Comparison of ENCODE assay signal across 11 cellular contexts in genomic region chr5:62791059-62791458, GRCh38.
A peak's percentile ranks its signal among the peaks of the same experiment; 100 is the strongest.
DNase-seq lines count a peak whose midpoint lies in the region; ATAC-seq and TF ChIP-seq lines count a peak whose summit lies in the region.
"Had no signal": no experiment of that assay in that cellular context is flagged by ENCODE, and none has a peak within 500 bp of the region (broad histone marks: within the 10 kb centered on the region; RNA-seq: fewer than 3 reads in every experiment).

No MANE protein-coding gene starts in this region.

- H3K4me1 ChIP-seq in H9 (ENCODE audit: insufficient read depth, low read length) (no peaks in the 10 kb centered on the region), RWPE2 (ENCODE audit: insufficient read depth, poor library complexity, severe bottlenecking) (no peaks in the 10 kb centered on the region)
- H3K4me1 ChIP-seq: body of pancreas had no signal

- WGBS in H9 (ENCODE audit: extremely low coverage, insufficient read length, low lambda C conversion rate), result no CpG with 5 or more reads among the region's 2 CpGs

- H4K20me1 ChIP-seq in H9 (ENCODE audit: control insufficient read depth, insufficient read depth, insufficient read length), result no peaks in the 10 kb centered on the region

- ATAC-seq in RWPE2 (ENCODE audit: low read depth) (no peak), HG03095 (IDR thresholded peaks at IDR 0.05; ENCODE audit: unreplicated experiment) (no peak), HG02642 (IDR thresholded peaks at IDR 0.05; ENCODE audit: poor library complexity, unreplicated experiment) (no peak)
- ATAC-seq: body of pancreas had no signal

- no peaks in the 10 kb centered on the region for H3K79me1 ChIP-seq in H9 (ENCODE audit: insufficient read depth, low read depth, low read length, poor library complexity, severe bottlenecking)

- no peaks in the 10 kb centered on the region for H3K27me3 Mint-ChIP-seq in H9 (ENCODE audit: low read depth)

- no peak overlapping the region for H3K4me2 ChIP-seq in H9 (ENCODE audit: insufficient read depth, insufficient read length, low read length)

- peaks cover 0 to 16% of the 10 kb centered on the region in 2 experiments; a peak in 3 of 5 replicates for H3K9me3 Mint-ChIP-seq in H9

- no peak overlapping the region for H3K4me3 Mint-ChIP-seq in H9

- no peak overlapping the region for H3K4me3 ChIP-seq in RWPE2 (ENCODE audit: severe bottlenecking)
- H3K4me3 ChIP-seq: body of pancreas had no signal

- no peak overlapping the region for H2BK12ac ChIP-seq in H9 (ENCODE audit: insufficient read length, low read depth, low read length)

- no peak overlapping the region for H3T11ph ChIP-seq in H9 (ENCODE audit: low read length)

- no peaks in the 10 kb centered on the region for H3K23me2 ChIP-seq in H9 (ENCODE audit: insufficient read length, low read depth, low read length, poor library complexity, severe bottlenecking)

- no peaks in the 10 kb centered on the region for H3K4me1 Mint-ChIP-seq in H9

- H4K8ac ChIP-seq in H9 (replicated peaks; ENCODE audit: insufficient read length, low read depth, low read length), result no peak overlapping the region

- H3K27me3 ChIP-seq in H9 (ENCODE audit: insufficient read depth, low read length), result no peaks in the 10 kb centered on the region
- H3K27me3 ChIP-seq in RWPE2 (ENCODE audit: insufficient read depth, poor library complexity, severe bottlenecking), result no peaks in the 10 kb centered on the region
- H3K27me3 ChIP-seq: body of pancreas had no signal

- no peak overlapping the region for H3K4ac ChIP-seq in H9 (ENCODE audit: low read depth, low read length)

- no peaks in the 10 kb centered on the region for H3K9me3 ChIP-seq in H9 (ENCODE audit: control insufficient read depth, low read depth, low read length)
- H3K9me3 ChIP-seq in RWPE2 (ENCODE audit: severe bottlenecking), result no peaks in the 10 kb centered on the region

- no peak overlapping the region for H2BK5ac ChIP-seq in H9 (ENCODE audit: insufficient read length, low read length)

- no peak overlapping the region for H2AFZ ChIP-seq in H9 (ENCODE audit: low read length)

- H3K9ac ChIP-seq in H9 (ENCODE audit: extremely low read depth, insufficient read length, low read length), result no peak overlapping the region

- no peak overlapping the region for H3K14ac ChIP-seq in H9 (ENCODE audit: insufficient read depth, low read length)

- H3K36me3 ChIP-seq in RWPE2 (ENCODE audit: low read depth), result no peaks in the 10 kb centered on the region

- H3K36me3 Mint-ChIP-seq in H9 (ENCODE audit: insufficient read depth in 1 of 3, low read depth in 3 of 3), result no peaks in the 10 kb centered on the region; a peak in 1 of 7 replicates

- H3K27ac Mint-ChIP-seq in H9, result no peak overlapping the region

- H2BK120ac ChIP-seq in H9 (ENCODE audit: low read depth, low read length, poor library complexity, severe bottlenecking), result no peak overlapping the region

- H2AK5ac ChIP-seq in H9 (ENCODE audit: insufficient read length, low read length), result no peak overlapping the region

- H3K18ac ChIP-seq in H9 (ENCODE audit: insufficient read length, low read depth, low read length), result no peak overlapping the region

- no peak overlapping the region for H4K5ac ChIP-seq in H9 (ENCODE audit: insufficient read length, low read depth, low read length)

- H4K91ac ChIP-seq in H9 (ENCODE audit: insufficient read length, low read depth, low read length), result no peak overlapping the region

- no peak overlapping the region for H2BK20ac ChIP-seq in H9 (ENCODE audit: low read depth, low read length, poor library complexity, severe bottlenecking)

- H3K56ac ChIP-seq in H9 (ENCODE audit: insufficient read length, low read depth, low read length), result no peak overlapping the region

- H3K27ac ChIP-seq in C4-2B, result no peak overlapping the region
- no peak overlapping the region for H3K27ac ChIP-seq in H9 (ENCODE audit: insufficient read length, low read depth, low read length)
- no peak overlapping the region for H3K27ac ChIP-seq in RWPE2 (ENCODE audit: poor library complexity, severe bottlenecking)
- H3K27ac ChIP-seq: body of pancreas had no signal

- no peaks in the 10 kb centered on the region for H3K79me2 ChIP-seq in H9 (ENCODE audit: insufficient read depth, low read length)

- no peak overlapping the region for H3K23ac ChIP-seq in H9 (ENCODE audit: insufficient read length, low read depth, low read length)

- no peak overlapping the region for H2BK15ac ChIP-seq in H9 (ENCODE audit: low read depth, low read length)

- TF ChIP-seq CTCF in C4-2B (conservative IDR thresholded peaks at IDR 0.05) (peak; percentile 68), H9 (conservative IDR thresholded peaks at IDR 0.05) (peak; percentile 64; the same call in 2 of the 3 replicates), RWPE2 (IDR thresholded peaks at IDR 0.05; ENCODE audit: poor library complexity, severe bottlenecking) (peak; percentile 53)

- DNase-seq in H9 (no peak), RWPE2 (ENCODE audit: low spot score) (no peak), iris pigment epithelial cell (ENCODE audit: low read depth) (peak; percentile 36), GOT3 (lab: John Stamatoyannopoulos, UW) (no peak)
- DNase-seq in activated CD4-positive, CD25-positive, alpha-beta regulatory T cell (lab: John Stamatoyannopoulos, UW), result no peak
- DNase-seq: NCI-H510A, occipital lobe had no signal
